ENCODE assay signal across 24 cellular contexts in the genomic region with DNA sequence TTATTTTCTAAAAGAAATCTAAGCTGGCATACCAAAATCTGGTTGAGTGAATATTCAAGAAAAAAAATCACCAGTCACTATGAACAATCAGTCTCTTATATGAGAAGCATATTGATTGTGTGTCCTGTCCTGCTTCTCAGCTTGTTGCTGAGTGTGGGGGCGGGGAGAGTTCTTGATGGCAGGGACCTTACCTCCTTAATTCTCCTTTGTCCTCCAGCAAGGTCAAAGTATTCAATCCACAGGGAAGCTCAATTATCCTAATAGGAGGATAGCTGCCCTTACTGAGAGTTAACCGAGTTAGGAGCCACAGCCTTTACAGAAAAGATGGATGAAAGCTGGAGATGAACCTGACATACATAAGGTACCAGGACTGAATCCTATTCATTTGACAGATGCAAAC.
"Had no signal": no experiment of that assay in that cellular context is flagged by ENCODE, and none has a peak within 500 bp of the region (broad histone marks: within the 10 kb centered on the region; RNA-seq: fewer than 3 reads in every experiment).

No MANE protein-coding gene starts in this region.

- H3K4me3 ChIP-seq: cardiac muscle cell, SK-N-MC had no signal

- H3K36me3 ChIP-seq: brain microvascular endothelial cell, cardiac muscle cell had no signal

- H3K9ac ChIP-seq: KMS-11 had no signal

- DNase-seq: activated CD4-positive, alpha-beta T cell treated with anti-CD3 and anti-CD28 coated beads for 4 hours; activated CD8-positive, alpha-beta memory T cell treated with anti-CD3 and anti-CD28 coated beads, Interleukin-2, amount 50 U/mL, for 4 hours; activated CD8-positive, alpha-beta T cell treated with anti-CD3 and anti-CD28 coated beads for 36 hours; activated gamma-delta T cell treated with Interleukin-2 at 50 U/mL for 16 hours; activated naive CD4-positive, alpha-beta T cell treated with anti-CD3 and anti-CD28 coated beads, Interleukin-2, amount 10 ng/mL, durations not matched to agents 7 days and 5 days; activated naive CD8-positive, alpha-beta T cell treated with anti-CD3 and anti-CD28 coated beads for 36 hours; activated T-cell treated with anti-CD3 and anti-CD28 coated beads, Interleukin-2, amount 50 U/mL, for 72 hours; brain microvascular endothelial cell; cerebellar nuclear complex; MM.1S; NCI-H1105 treated with DMSO at 0.1 percent for 48 hours; NCI-H1436 treated with DMSO at 0.1 percent for 48 hours; NCI-H2029 treated with DMSO at 0.1 percent for 48 hours; NCI-H446; NCI-H524; NCI-H774; NK-92 treated with Interleukin-12 subunit alpha and Interleukin-12 subunit beta, amount 100 ng/mL, for 24 hours; OCI-M1; RPMI8226; T-helper 1 cell had no signal

- H3K27me3 ChIP-seq: brain microvascular endothelial cell, cardiac muscle cell had no signal

- H3K4me2 ChIP-seq: KMS-11 had no signal

- H3K27ac ChIP-seq: brain microvascular endothelial cell, KMS-11, SK-N-MC, VCaP had no signal
